In the genomic region with DNA sequence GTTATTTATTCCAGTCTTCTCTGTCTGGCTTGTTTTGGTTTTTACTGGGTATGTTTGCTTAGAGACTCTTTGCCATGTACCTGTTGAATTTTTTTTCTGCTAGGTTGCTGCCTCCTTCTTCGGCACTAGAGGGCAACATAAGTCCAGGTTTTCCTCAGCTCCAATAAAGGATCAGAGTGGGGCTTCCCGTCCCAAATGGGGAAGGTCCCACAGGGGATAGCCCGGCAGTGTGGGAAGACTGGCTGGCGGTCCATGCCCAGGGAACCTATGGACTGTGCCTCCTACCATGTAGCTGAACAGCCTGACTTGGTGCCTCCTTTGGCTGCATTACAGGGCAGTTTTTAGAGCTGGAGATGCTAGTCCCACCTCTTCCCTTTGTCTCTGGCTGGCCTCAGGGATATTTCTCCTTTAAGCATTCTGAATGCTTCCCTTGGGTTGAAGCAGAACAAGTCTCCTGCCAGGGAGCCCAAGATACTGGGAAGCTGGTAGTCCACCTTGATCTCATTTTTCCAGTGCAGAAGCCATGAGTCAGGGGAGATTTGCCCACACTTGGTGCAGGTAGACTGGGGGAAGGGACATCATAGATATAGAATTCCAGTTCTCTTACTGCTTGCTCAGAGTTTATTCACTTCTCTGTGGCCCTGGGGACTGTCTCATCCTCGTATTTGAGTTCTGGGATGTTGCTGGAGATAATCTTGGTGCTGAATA, we compare ENCODE assay signal across 9 cellular contexts.
DNase-seq lines count a peak whose midpoint lies in the region; ATAC-seq lines count a peak whose summit lies in the region.
"Had no signal": no experiment of that assay in that cellular context is flagged by ENCODE, and none has a peak within 500 bp of the region (broad histone marks: within the 10 kb centered on the region; RNA-seq: fewer than 3 reads in every experiment).

No MANE protein-coding gene starts in this region.

- DNase-seq in NCI-H524 (lab: John Stamatoyannopoulos, UW) (peak; percentile 57 to 63), NCI-H524 treated with DMSO at 0.1 percent for 48 hours (lab: John Stamatoyannopoulos, UW) (no peak), KG1 (lab: John Stamatoyannopoulos, UW) (peak; percentile 29), T-cell (peak in 8 of 34 experiments; percentile 4 to 32 (median 14)), ecto neural progenitor cell (ENCODE audit: low spot score) (peak; percentile 52), naive B cell (peak; percentile 12), NCI-H1092 treated with DMSO at 0.1 percent for 48 hours (lab: John Stamatoyannopoulos, UW) (no peak)

- H3K27ac Mint-ChIP-seq in T-cell (peak overlapping the region; percentile 16 to 52), naive B cell (peak overlapping the region in 1 of 6 donors; percentile 13)
- H3K27ac Mint-ChIP-seq: stimulated activated naive CD8-positive, alpha-beta T cell treated with anti-CD3 and anti-CD28 coated beads, Interleukin-15, Interleukin-2, amounts not matched to agents 100 ng/mL and 50 ng/mL, for 24 hours had no signal

- H3K4me3 Mint-ChIP-seq in T-cell (no peak overlapping the region), naive B cell (peak overlapping the region in 1 of 8 donors; percentile 20)
- H3K4me3 Mint-ChIP-seq: stimulated activated naive CD8-positive, alpha-beta T cell treated with anti-CD3 and anti-CD28 coated beads, Interleukin-15, Interleukin-2, amounts not matched to agents 100 ng/mL and 50 ng/mL, for 24 hours had no signal

- H3K4me1 Mint-ChIP-seq in T-cell (peaks cover 0 to 6% (median 4%) of the 10 kb centered on the region in 3 donors), naive B cell (peaks cover 0 to 7% (median 0%) of the 10 kb centered on the region in 3 donors)

- H3K36me3 Mint-ChIP-seq in T-cell (peaks cover 4% of the 10 kb centered on the region), naive B cell (peaks cover 0 to 16% of the 10 kb centered on the region in 2 donors)

- POLR2A ChIA-PET in T-cell (lab: Charles Lee) = no interaction called here

- CTCF ChIA-PET in T-cell (lab: Charles Lee) = interaction anchor here in 1 of 2 donors (0.6 to 1.5 kb wide), 3 partner anchors 158 to 475 kb away, joined by 4 to 11 read pairs (median 5); no protein-coding TSS in a partner anchor

- peak; percentile 29 to 46 (median 41) for ATAC-seq in T-cell (replicated peaks in 1 of 4)
- ATAC-seq in naive B cell (ENCODE audit: low read depth in 2 of 2) = peak; percentile 41 to 47
- ATAC-seq in HG03280 (IDR thresholded peaks at IDR 0.05; ENCODE audit: unreplicated experiment) = no peak

- H3K9me3 Mint-ChIP-seq in T-cell (peaks cover 4 to 11% (median 8%) of the 10 kb centered on the region in 3 donors), naive B cell (peaks cover 5 to 14% (median 12%) of the 10 kb centered on the region in 7 donors)

- H3K27me3 Mint-ChIP-seq in T-cell (no peaks in the 10 kb centered on the region), naive B cell (no peaks in the 10 kb centered on the region)
- H3K27me3 Mint-ChIP-seq: stimulated activated naive CD8-positive, alpha-beta T cell treated with anti-CD3 and anti-CD28 coated beads, Interleukin-15, Interleukin-2, amounts not matched to agents 100 ng/mL and 50 ng/mL, for 24 hours had no signal

Comparison
In these comparisons a context has a peak if more than half of its experiments do, and no peak if none do; other contexts are left out.
1. DNase-seq: peak in NCI-H524 (2 of 2), KG1 (single experiment), ecto neural progenitor cell (single experiment) and naive B cell (single experiment); none in NCI-H524 treated with DMSO at 0.1 percent for 48 hours (single experiment) and NCI-H1092 treated with DMSO at 0.1 percent for 48 hours (single experiment).